9 cellular contexts compared by ENCODE assay signal in the genomic region with DNA sequence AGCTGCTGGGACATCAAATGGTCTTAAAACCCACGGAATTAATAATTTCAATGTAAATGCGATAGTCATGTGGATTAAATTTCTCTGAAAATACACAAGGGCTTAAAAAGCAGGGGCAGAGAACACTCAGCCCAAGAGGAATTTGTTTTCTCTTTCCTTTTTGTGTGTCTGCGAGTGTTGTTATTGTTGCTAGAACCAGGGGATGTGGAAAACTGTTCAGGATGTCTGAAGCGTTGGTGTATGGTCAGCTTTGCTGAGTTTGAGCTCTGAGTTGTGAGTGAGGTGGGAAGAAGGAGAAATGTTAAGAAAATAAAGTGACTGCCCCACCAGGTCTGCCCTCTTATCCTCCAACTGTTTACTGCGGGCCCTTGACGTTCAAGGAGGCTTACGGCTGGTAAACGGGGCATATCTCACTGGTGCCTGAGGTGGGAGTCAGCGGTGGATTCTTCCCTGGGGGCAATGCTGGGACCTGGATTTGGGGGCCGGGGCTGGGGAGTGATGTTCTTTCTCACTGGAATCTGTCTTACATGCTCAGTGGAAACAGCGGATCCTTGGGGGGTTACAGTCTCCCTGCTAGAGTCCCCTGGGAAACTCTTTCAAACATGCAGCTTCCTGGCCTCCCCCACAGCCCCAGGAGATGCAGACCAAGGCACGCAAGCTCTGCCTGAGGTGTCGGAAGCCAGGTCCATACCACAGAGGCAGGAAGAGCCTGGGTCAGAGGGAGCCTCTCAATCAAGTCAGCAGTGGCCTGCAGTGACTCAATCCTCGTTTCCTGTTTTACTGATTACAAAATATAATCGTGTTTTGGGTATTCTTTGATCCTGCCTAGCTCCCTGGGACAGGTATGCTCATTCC. TPM values are rescaled to one million over a fixed set of nuclear protein-coding genes. Genes with fewer than 3 reads are reported as not detected.
DNase-seq lines count a peak whose midpoint lies in the region; ATAC-seq, FAIRE-seq and TF ChIP-seq lines count a peak whose summit lies in the region.
"Had no signal": no experiment of that assay in that cellular context is flagged by ENCODE, and none has a peak within 500 bp of the region (broad histone marks: within the 10 kb centered on the region; RNA-seq: fewer than 3 reads in every experiment).

No MANE protein-coding gene starts in this region.

- no peak overlapping the region for H3K4me3 ChIP-seq in kidney (ENCODE audit: low read length in 2 of 2)

- H3K9ac ChIP-seq in kidney (ENCODE audit: low read length in 2 of 2), result no peak overlapping the region

- ATAC-seq in GM21619 (IDR thresholded peaks at IDR 0.05; ENCODE audit: unreplicated experiment), result peak; percentile 93
- ATAC-seq in HG03280 (IDR thresholded peaks at IDR 0.05; ENCODE audit: unreplicated experiment), result no peak
- ATAC-seq in HG02840 (IDR thresholded peaks at IDR 0.05; ENCODE audit: low FRiP score, unreplicated experiment), result no peak

- no peaks in the 10 kb centered on the region for H3K36me3 Mint-ChIP-seq in T-helper 1 cell treated with Interleukin-12 subunit alpha and Interleukin-12 subunit beta and Interleukin-4 antibody, amounts not matched to agents 30 μg/mL and 1 μg/mL, for 36 hours (ENCODE audit: low read depth)

- no peaks in the 10 kb centered on the region for H3K36me3 ChIP-seq in kidney (ENCODE audit: control insufficient read depth in 1 of 2, insufficient read depth in 2 of 2, low read length in 2 of 2)

- no peak for FAIRE-seq in kidney (lab: Jason Lieb, UNC)

- H3K4me3 Mint-ChIP-seq in T-helper 1 cell treated with Interleukin-12 subunit alpha and Interleukin-12 subunit beta and Interleukin-4 antibody, amounts not matched to agents 30 μg/mL and 1 μg/mL, for 36 hours, result no peak overlapping the region

- H3K9me3 Mint-ChIP-seq in T-helper 1 cell treated with Interleukin-12 subunit alpha and Interleukin-12 subunit beta and Interleukin-4 antibody, amounts not matched to agents 30 μg/mL and 1 μg/mL, for 36 hours, result no peaks in the 10 kb centered on the region

- no peaks in the 10 kb centered on the region for H3K4me1 ChIP-seq in kidney (ENCODE audit: control insufficient read depth in 1 of 2, insufficient read depth in 1 of 2, low read depth in 1 of 2, low read length in 2 of 2)

- intact Hi-C loops in kidney (cut with DNase I), result no loop called here

- H3K4me1 Mint-ChIP-seq in T-helper 1 cell treated with Interleukin-12 subunit alpha and Interleukin-12 subunit beta and Interleukin-4 antibody, amounts not matched to agents 30 μg/mL and 1 μg/mL, for 36 hours (ENCODE audit: low read depth), result peaks cover 9% of the 10 kb centered on the region

- H3K9me3 ChIP-seq in kidney (ENCODE audit: control insufficient read depth in 1 of 2, low read length in 2 of 2), result no peaks in the 10 kb centered on the region

- peak overlapping the region; percentile 15 for H3K27ac Mint-ChIP-seq in T-helper 1 cell treated with Interleukin-12 subunit alpha and Interleukin-12 subunit beta and Interleukin-4 antibody, amounts not matched to agents 30 μg/mL and 1 μg/mL, for 36 hours

- no peak for TF ChIP-seq CTCF in kidney (IDR thresholded peaks at IDR 0.05; ENCODE audit: borderline replicate concordance, extremely low read depth, insufficient read depth)

- H3K27me3 Mint-ChIP-seq in T-helper 1 cell treated with Interleukin-12 subunit alpha and Interleukin-12 subunit beta and Interleukin-4 antibody, amounts not matched to agents 30 μg/mL and 1 μg/mL, for 36 hours (ENCODE audit: low read depth), result peaks cover 38% of the 10 kb centered on the region

- H3K27ac ChIP-seq in kidney (ENCODE audit: low read depth in 2 of 2, low read length in 2 of 2), result no peak overlapping the region

- DNase-seq in CD1c-positive myeloid dendritic cell (ENCODE audit: extremely low spot score), result peak; percentile 55
- peak; percentile 77 for DNase-seq in iris pigment epithelial cell (ENCODE audit: low read depth)
- no peak for DNase-seq in NCI-H1694 (lab: John Stamatoyannopoulos, UW)
- DNase-seq in kidney, result no peak
- DNase-seq: activated T-cell treated with anti-CD3 and anti-CD28 coated beads, Interleukin-2, amount 50 U/mL, for 1 hour had no signal

RNA-seq across cellular contexts. Expression of a gene that starts 41.8 kb away (rescaled TPM):
- 11.1 TPM for total RNA-seq in kidney
- polyA plus RNA-seq in kidney (ENCODE audit: insufficient read depth, low read depth, low replicate concordance), result 3.4 TPM

Comparison
In these comparisons a context has a peak if more than half of its experiments do, and no peak if none do; other contexts are left out.
1. DNase-seq: peak in CD1c-positive myeloid dendritic cell (single experiment) and iris pigment epithelial cell (single experiment); none in NCI-H1694 (single experiment) and kidney (single experiment).